ENCODE assay signal across 22 cellular contexts in genomic region chr10:52284416-52285013, GRCh38. TPM values are rescaled to one million over a fixed set of nuclear protein-coding genes. Genes with fewer than 3 reads are reported as not detected.
A peak's percentile ranks its signal among the peaks of the same experiment; 100 is the strongest.
DNase-seq lines count a peak whose midpoint lies in the region; ATAC-seq and TF ChIP-seq lines count a peak whose summit lies in the region.
"Had no signal": no experiment of that assay in that cellular context is flagged by ENCODE, and none has a peak within 500 bp of the region (broad histone marks: within the 10 kb centered on the region; RNA-seq: fewer than 3 reads in every experiment).

No MANE protein-coding gene starts in this region.

- H3K27me3 Mint-ChIP-seq in WTC11 (ENCODE audit: low read depth) (no peaks in the 10 kb centered on the region), type B pancreatic cell (no peaks in the 10 kb centered on the region)
- no peaks in the 10 kb centered on the region for H3K27me3 Mint-ChIP-seq in stimulated activated memory B cell treated with anti-CD40 and anti-IgM and Interleukin-4, amounts not matched to agents 10 μg/mL and 1 μg/mL and 100 μg/mL, for 72 hours

- H3K27ac Mint-ChIP-seq in WTC11, result peak overlapping the region; percentile 11; the same call in 1 of the 2 replicates
- no peak overlapping the region for H3K27ac Mint-ChIP-seq in stimulated activated memory B cell treated with anti-CD40 and anti-IgM and Interleukin-4, amounts not matched to agents 10 μg/mL and 1 μg/mL and 100 μg/mL, for 72 hours
- no peak overlapping the region for H3K27ac Mint-ChIP-seq in type B pancreatic cell
- H3K27ac Mint-ChIP-seq: CD8-positive, alpha-beta T cell; endodermal cell; nephron; T-helper 2 cell treated with Interferon-gamma antibody and Interleukin-4, amounts not matched to agents 5 μg/mL and 100 μg/mL, for 36 hours had no signal

- no peak overlapping the region for H3K4me3 Mint-ChIP-seq in WTC11
- H3K4me3 Mint-ChIP-seq in stimulated activated memory B cell treated with anti-CD40 and anti-IgM and Interleukin-4, amounts not matched to agents 10 μg/mL and 1 μg/mL and 100 μg/mL, for 72 hours, result no peak overlapping the region
- no peak overlapping the region for H3K4me3 Mint-ChIP-seq in type B pancreatic cell
- H3K4me3 Mint-ChIP-seq: CD8-positive, alpha-beta T cell; endodermal cell; nephron; T-helper 2 cell treated with Interferon-gamma antibody and Interleukin-4, amounts not matched to agents 5 μg/mL and 100 μg/mL, for 36 hours had no signal

- DNase-seq in WTC11 (ENCODE audit: low spot score) (no peak), epidermal melanocyte (ENCODE audit: insufficient read length, low spot score) (no peak), type B pancreatic cell (ENCODE audit: extremely low spot score, unreplicated experiment) (no peak), GM19238 (ENCODE audit: insufficient read length, low spot score) (no peak)
- DNase-seq: activated CD4-positive, alpha-beta T cell treated with anti-CD3 and anti-CD28 coated beads, Interleukin-2, amount 50 U/mL, for 48 hours; activated effector memory CD4-positive, alpha-beta T cell treated with anti-CD3 and anti-CD28 coated beads, Interleukin-2, amount 50 U/mL, for 16 hours; CD8-positive, alpha-beta T cell; colonic mucosa; endodermal cell; KG1; NCI-H1930; NCI-H446 treated with DMSO at 0.1 percent for 48 hours; posterior cingulate gyrus; SK-N-SH; stimulated activated naive CD4-positive, alpha-beta T cell treated with Interleukin-2 at 50 U/mL for 16 hours; tibial artery had no signal

- H3K36me3 Mint-ChIP-seq in WTC11 (no peaks in the 10 kb centered on the region), type B pancreatic cell (no peaks in the 10 kb centered on the region)
- no peaks in the 10 kb centered on the region for H3K36me3 Mint-ChIP-seq in stimulated activated memory B cell treated with anti-CD40 and anti-IgM and Interleukin-4, amounts not matched to agents 10 μg/mL and 1 μg/mL and 100 μg/mL, for 72 hours
- H3K36me3 Mint-ChIP-seq: CD8-positive, alpha-beta T cell had no signal

- peak; percentile 86 for ATAC-seq in GM18907 (IDR thresholded peaks at IDR 0.05; ENCODE audit: unreplicated experiment)
- peak; percentile 88 for ATAC-seq in HG02759 (IDR thresholded peaks at IDR 0.05; ENCODE audit: unreplicated experiment)
- ATAC-seq in WTC11, result no peak
- ATAC-seq in stimulated activated memory B cell treated with anti-CD40 and anti-IgM and Interleukin-4, amounts not matched to agents 10 μg/mL and 1 μg/mL and 100 μg/mL, for 72 hours, result peak; percentile 72
- ATAC-seq in GM18873 (IDR thresholded peaks at IDR 0.05; ENCODE audit: low FRiP score, unreplicated experiment), result no peak
- ATAC-seq: CD8-positive, alpha-beta T cell had no signal

- POLR2A ChIA-PET in WTC11 (lab: Charles Lee), result no interaction called here

- TF ChIP-seq CTCF in WTC11 (IDR thresholded peaks at IDR 0.05) (no peak), type B pancreatic cell (conservative IDR thresholded peaks at IDR 0.05) (no peak)

- CTCF ChIA-PET in WTC11 (lab: Charles Lee), result no interaction called here

- H3K9me3 Mint-ChIP-seq in WTC11, result no peaks in the 10 kb centered on the region
- no peaks in the 10 kb centered on the region for H3K9me3 Mint-ChIP-seq in stimulated activated memory B cell treated with anti-CD40 and anti-IgM and Interleukin-4, amounts not matched to agents 10 μg/mL and 1 μg/mL and 100 μg/mL, for 72 hours
- no peaks in the 10 kb centered on the region for H3K9me3 Mint-ChIP-seq in type B pancreatic cell
- H3K9me3 Mint-ChIP-seq: CD8-positive, alpha-beta T cell; endodermal cell; nephron; T-helper 2 cell treated with Interferon-gamma antibody and Interleukin-4, amounts not matched to agents 5 μg/mL and 100 μg/mL, for 36 hours had no signal

- H3K4me1 Mint-ChIP-seq in WTC11 (no peaks in the 10 kb centered on the region), type B pancreatic cell (ENCODE audit: unreplicated experiment) (no peaks in the 10 kb centered on the region)
- H3K4me1 Mint-ChIP-seq in stimulated activated memory B cell treated with anti-CD40 and anti-IgM and Interleukin-4, amounts not matched to agents 10 μg/mL and 1 μg/mL and 100 μg/mL, for 72 hours, result peaks cover 11% of the 10 kb centered on the region

TF ChIP-seq in WTC11, 78 proteins besides CTCF, POLR2A, EP300 and RAD21:
- TF ChIP-seq, protein P1, sequence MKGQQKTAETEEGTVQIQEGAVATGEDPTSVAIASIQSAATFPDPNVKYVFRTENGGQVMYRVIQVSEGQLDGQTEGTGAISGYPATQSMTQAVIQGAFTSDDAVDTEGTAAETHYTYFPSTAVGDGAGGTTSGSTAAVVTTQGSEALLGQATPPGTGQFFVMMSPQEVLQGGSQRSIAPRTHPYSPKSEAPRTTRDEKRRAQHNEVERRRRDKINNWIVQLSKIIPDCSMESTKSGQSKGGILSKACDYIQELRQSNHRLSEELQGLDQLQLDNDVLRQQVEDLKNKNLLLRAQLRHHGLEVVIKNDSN (CRISPR knock-in tag; IDR thresholded peaks at IDR 0.05), result no peak
- TF ChIP-seq FOXP1 (CRISPR knock-in tag; IDR thresholded peaks at IDR 0.05; ENCODE audit: borderline replicate concordance), result no peak
- TF ChIP-seq ATF6 (CRISPR knock-in tag; IDR thresholded peaks at IDR 0.05), result no peak
- no peak for TF ChIP-seq ATF1 (CRISPR knock-in tag; IDR thresholded peaks at IDR 0.05)
- TF ChIP-seq ZSCAN18 (CRISPR knock-in tag; IDR thresholded peaks at IDR 0.05), result no peak
- no peak for TF ChIP-seq NFE2L1 (CRISPR knock-in tag; IDR thresholded peaks at IDR 0.05)
- no peak for TF ChIP-seq MYBL2 (CRISPR knock-in tag; IDR thresholded peaks at IDR 0.05)
- no peak for TF ChIP-seq FOXJ3 (CRISPR knock-in tag; IDR thresholded peaks at IDR 0.05; ENCODE audit: borderline replicate concordance)
- no peak for TF ChIP-seq FOXK1 (CRISPR knock-in tag; IDR thresholded peaks at IDR 0.05)
- TF ChIP-seq GTF2I (CRISPR knock-in tag; conservative IDR thresholded peaks at IDR 0.05), result no peak
- no peak for TF ChIP-seq NR3C1 (CRISPR knock-in tag; conservative IDR thresholded peaks at IDR 0.05; ENCODE audit: low read depth)
- TF ChIP-seq ZNF416 (CRISPR knock-in tag; IDR thresholded peaks at IDR 0.05), result no peak
- no peak for TF ChIP-seq ZNF671 (CRISPR knock-in tag; IDR thresholded peaks at IDR 0.05)
- no peak for TF ChIP-seq MXD4 (CRISPR knock-in tag; IDR thresholded peaks at IDR 0.05; ENCODE audit: borderline replicate concordance)
- no peak for TF ChIP-seq ZNF317 (CRISPR knock-in tag; IDR thresholded peaks at IDR 0.05; ENCODE audit: borderline replicate concordance, low read depth)
- TF ChIP-seq PREB (CRISPR knock-in tag; IDR thresholded peaks at IDR 0.05; ENCODE audit: borderline replicate concordance), result no peak
- TF ChIP-seq NR2C2 (CRISPR knock-in tag; IDR thresholded peaks at IDR 0.05), result no peak
- no peak for TF ChIP-seq IRF2 (CRISPR knock-in tag; IDR thresholded peaks at IDR 0.05; ENCODE audit: borderline replicate concordance, low read depth)
- no peak for TF ChIP-seq HMGXB4 (CRISPR knock-in tag; IDR thresholded peaks at IDR 0.05)
TF ChIP-seq in WTC11: peak in this region for 0.

RNA-seq across cellular contexts. Expression of gene DKK1, which starts 29.6 kb away (rescaled TPM):
- total RNA-seq in WTC11 (2021), result 0.78 to 1.1 TPM (median 1.0 TPM) in 3 replicates
- 6.9 and 33.2 TPM in 2 replicates for total RNA-seq in type B pancreatic cell (ENCODE audit: low replicate concordance)
- total RNA-seq: CD8-positive, alpha-beta T cell had no signal

Comparison
In these comparisons a context has a peak if more than half of its experiments do, and no peak if none do; other contexts are left out.
1. ATAC-seq: peak in GM18907 (single experiment), HG02759 (single experiment) and stimulated activated memory B cell treated with anti-CD40 and anti-IgM and Interleukin-4, amounts not matched to agents 10 μg/mL and 1 μg/mL and 100 μg/mL, for 72 hours (single experiment); none in WTC11 (single experiment) and GM18873 (single experiment).